Comparison of ENCODE assay signal across 15 cellular contexts in the genomic region with DNA sequence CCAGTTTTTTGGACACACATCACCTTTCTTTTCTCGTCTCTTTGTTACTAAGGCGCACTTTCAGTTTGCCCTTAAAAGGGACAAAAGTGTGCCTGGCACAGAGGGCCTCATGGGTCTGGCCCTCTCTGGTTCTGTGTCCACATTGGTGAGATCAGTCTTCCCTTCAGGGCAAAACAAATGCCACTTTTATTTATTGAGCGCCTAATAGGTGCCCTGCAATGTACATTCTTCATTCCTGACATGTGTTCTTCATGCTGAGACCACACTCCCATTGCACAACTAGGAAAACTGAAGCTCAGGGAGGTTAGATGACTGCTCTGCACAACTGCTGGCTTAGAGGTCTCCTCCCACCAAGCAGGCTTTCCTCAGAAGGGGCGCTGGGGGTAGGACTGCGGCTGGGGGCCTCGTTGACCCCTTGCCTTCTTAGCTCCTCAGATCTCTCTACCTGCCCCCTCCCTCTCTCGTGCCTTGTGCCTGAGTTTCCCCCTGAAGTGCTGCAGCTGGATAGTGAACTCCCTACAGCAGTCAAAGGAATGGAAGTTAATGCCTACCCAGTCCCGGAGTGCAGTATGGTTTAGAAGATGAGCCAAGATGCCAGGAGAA.
"Had no signal": no experiment of that assay in that cellular context is flagged by ENCODE, and none has a peak within 500 bp of the region (broad histone marks: within the 10 kb centered on the region; RNA-seq: fewer than 3 reads in every experiment).

No MANE protein-coding gene starts in this region.

- H3K4me3 ChIP-seq: pancreas, tibial nerve had no signal

- H3K36me3 Mint-ChIP-seq: activated CD4-positive, alpha-beta memory T cell treated with anti-CD3 and anti-CD28 coated beads for 36 hours; stimulated activated effector memory CD8-positive, alpha-beta T cell treated with anti-CD3 and anti-CD28 coated beads, Interleukin-12 subunit alpha, Interleukin-12 subunit beta, amount 100 ng/mL, for 72 hours had no signal

- H3K4me1 Mint-ChIP-seq: activated CD4-positive, alpha-beta T cell treated with anti-CD3 and anti-CD28 coated beads for 36 hours; central memory CD8-positive, alpha-beta T cell; stimulated activated effector memory CD8-positive, alpha-beta T cell treated with anti-CD3 and anti-CD28 coated beads, Interleukin-12 subunit alpha, Interleukin-12 subunit beta, amount 100 ng/mL, for 72 hours had no signal

- DNase-seq: activated CD4-positive, alpha-beta memory T cell treated with anti-CD3 and anti-CD28 coated beads for 36 hours; activated CD4-positive, alpha-beta T cell treated with anti-CD3 and anti-CD28 coated beads for 36 hours; activated gamma-delta T cell; activated T-cell treated with anti-CD3 and anti-CD28 coated beads, Interleukin-2, amount 50 U/mL, for 24 hours; amniotic stem cell; cortex of kidney; effector CD8-positive, alpha-beta T cell; foreskin keratinocyte; mesendoderm; pancreas; T-helper 1 cell had no signal

- H3K9me3 ChIP-seq: pancreas had no signal

- H3K4me3 Mint-ChIP-seq: activated CD4-positive, alpha-beta memory T cell treated with anti-CD3 and anti-CD28 coated beads for 36 hours; activated CD4-positive, alpha-beta T cell treated with anti-CD3 and anti-CD28 coated beads for 36 hours; activated naive CD8-positive, alpha-beta T cell; activated T-cell treated with anti-CD3 and anti-CD28 coated beads, Interleukin-2, amount 50 U/mL, for 24 hours; central memory CD8-positive, alpha-beta T cell; stimulated activated effector memory CD8-positive, alpha-beta T cell treated with anti-CD3 and anti-CD28 coated beads, Interleukin-12 subunit alpha, Interleukin-12 subunit beta, amount 100 ng/mL, for 72 hours had no signal

- H3K27me3 ChIP-seq: pancreas had no signal

- H3K27ac ChIP-seq: foreskin keratinocyte, tibial nerve had no signal

- H3K27ac Mint-ChIP-seq: activated CD4-positive, alpha-beta memory T cell treated with anti-CD3 and anti-CD28 coated beads for 36 hours; activated CD4-positive, alpha-beta T cell treated with anti-CD3 and anti-CD28 coated beads for 36 hours; activated naive CD8-positive, alpha-beta T cell; activated T-cell treated with anti-CD3 and anti-CD28 coated beads, Interleukin-2, amount 50 U/mL, for 24 hours; stimulated activated effector memory CD8-positive, alpha-beta T cell treated with anti-CD3 and anti-CD28 coated beads, Interleukin-12 subunit alpha, Interleukin-12 subunit beta, amount 100 ng/mL, for 72 hours had no signal

- H3K4me1 ChIP-seq: foreskin keratinocyte, pancreas, tibial nerve had no signal

- ATAC-seq: activated CD4-positive, alpha-beta T cell treated with anti-CD3 and anti-CD28 coated beads for 36 hours; foreskin keratinocyte; stimulated activated effector memory CD8-positive, alpha-beta T cell treated with anti-CD3 and anti-CD28 coated beads, Interleukin-12 subunit alpha, Interleukin-12 subunit beta, amount 100 ng/mL, for 72 hours had no signal

- H3K27me3 Mint-ChIP-seq: activated naive CD8-positive, alpha-beta T cell; activated T-cell treated with anti-CD3 and anti-CD28 coated beads, Interleukin-2, amount 50 U/mL, for 24 hours had no signal

- H3K9me3 Mint-ChIP-seq: central memory CD8-positive, alpha-beta T cell had no signal
